ENCODE assay signal across 1 cellular context in the genomic region with DNA sequence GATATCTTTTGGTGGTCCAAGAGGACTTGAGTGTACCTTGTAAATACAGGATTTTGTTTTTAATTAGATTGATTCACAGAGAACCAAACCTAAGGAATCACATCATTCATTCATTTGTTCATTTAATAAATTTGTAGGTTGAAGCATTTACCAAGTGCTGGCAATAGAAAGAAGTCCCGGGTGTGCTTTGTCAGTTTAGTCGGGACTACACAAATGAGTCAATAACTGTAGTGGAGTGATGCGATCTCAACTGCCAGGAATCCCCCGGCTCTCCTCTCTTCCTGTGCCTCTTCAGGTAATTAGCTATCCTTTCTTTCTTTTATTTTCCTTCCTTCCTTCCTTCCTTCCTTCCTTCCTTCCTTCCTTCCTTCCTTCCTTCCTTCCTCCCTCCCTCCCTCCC.
TF ChIP-seq lines count a peak whose summit lies in the region.

No MANE protein-coding gene starts in this region.

TF ChIP-seq in K562, 482 proteins besides CTCF, POLR2A, EP300 and RAD21:
- TF ChIP-seq DPF2 (IDR thresholded peaks at IDR 0.05) = no peak
- TF ChIP-seq, protein P1, sequence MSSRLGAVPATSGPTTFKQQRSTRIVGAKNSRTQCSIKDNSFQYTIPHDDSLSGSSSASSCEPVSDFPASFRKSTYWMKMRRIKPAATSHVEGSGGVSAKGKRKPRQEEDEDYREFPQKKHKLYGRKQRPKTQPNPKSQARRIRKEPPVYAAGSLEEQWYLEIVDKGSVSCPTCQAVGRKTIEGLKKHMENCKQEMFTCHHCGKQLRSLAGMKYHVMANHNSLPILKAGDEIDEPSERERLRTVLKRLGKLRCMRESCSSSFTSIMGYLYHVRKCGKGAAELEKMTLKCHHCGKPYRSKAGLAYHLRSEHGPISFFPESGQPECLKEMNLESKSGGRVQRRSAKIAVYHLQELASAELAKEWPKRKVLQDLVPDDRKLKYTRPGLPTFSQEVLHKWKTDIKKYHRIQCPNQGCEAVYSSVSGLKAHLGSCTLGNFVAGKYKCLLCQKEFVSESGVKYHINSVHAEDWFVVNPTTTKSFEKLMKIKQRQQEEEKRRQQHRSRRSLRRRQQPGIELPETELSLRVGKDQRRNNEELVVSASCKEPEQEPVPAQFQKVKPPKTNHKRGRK (tag; IDR thresholded peaks at IDR 0.05) = 0 out of 2 replicates have a peak, but pooled peaks have one; percentile 45
TF ChIP-seq in K562: peak in this region for 1.
